ENCODE assay signal across 22 cellular contexts in genomic region chr3:172069473-172069872, GRCh38. TPM values are rescaled to one million over a fixed set of nuclear protein-coding genes. Genes with fewer than 3 reads are reported as not detected.
A peak's percentile ranks its signal among the peaks of the same experiment; 100 is the strongest.
DNase-seq lines count a peak whose midpoint lies in the region; ATAC-seq and TF ChIP-seq lines count a peak whose summit lies in the region.
"Had no signal": no experiment of that assay in that cellular context is flagged by ENCODE, and none has a peak within 500 bp of the region (broad histone marks: within the 10 kb centered on the region; RNA-seq: fewer than 3 reads in every experiment).

No MANE protein-coding gene starts in this region.

- peaks cover 3% of the 10 kb centered on the region; the same call in 2 of the 3 replicates for H3K36me3 Mint-ChIP-seq in GM23338 (ENCODE audit: low read depth)
- peaks cover 3% of the 10 kb centered on the region; the same call in 1 of the 2 replicates for H3K36me3 Mint-ChIP-seq in WTC11
- peaks cover 27% of the 10 kb centered on the region for H3K36me3 Mint-ChIP-seq in neural progenitor cell
- peaks cover 22% of the 10 kb centered on the region for H3K36me3 Mint-ChIP-seq in T-cell
- H3K36me3 Mint-ChIP-seq: stimulated activated effector memory CD8-positive, alpha-beta T cell treated with anti-CD3 and anti-CD28 coated beads, Interleukin-12 subunit alpha, Interleukin-12 subunit beta, amount 100 ng/mL, for 72 hours had no signal

- H3K27me3 ChIP-seq in GM23338 (ENCODE audit: insufficient read depth) (no peaks in the 10 kb centered on the region), neural progenitor cell (no peaks in the 10 kb centered on the region), subcutaneous abdominal adipose tissue (ENCODE audit: control insufficient read depth in 5 of 5, insufficient read depth in 4 of 5, low read length in 5 of 5) (no peaks in the 10 kb centered on the region)
- H3K27me3 ChIP-seq: left lung had no signal

- CTCF ChIA-PET in WTC11 (lab: Charles Lee) (no interaction called here), GM10248 (lab: Yijun Ruan, JAX) (interaction anchor here (0.8 to 1.5 kb wide), 4 partner anchors 10 to 84 kb away, joined by 3 to 4 read pairs (median 3); no protein-coding TSS in a partner anchor), T-cell (lab: Charles Lee) (no interaction called here)

- H3K36me3 ChIP-seq in GM23338 (ENCODE audit: insufficient read depth) (no peaks in the 10 kb centered on the region), neural progenitor cell (no peaks in the 10 kb centered on the region), subcutaneous abdominal adipose tissue (ENCODE audit: control insufficient read depth in 5 of 5, insufficient read depth in 5 of 5, low read length in 5 of 5) (peaks cover 0 to 10% (median 4%) of the 10 kb centered on the region in 5 donors)

- H3K79me2 ChIP-seq in GM23338 (replicated peaks; ENCODE audit: insufficient read depth) (peaks cover 100% of the 10 kb centered on the region), neural progenitor cell (ENCODE audit: low read depth) (peaks cover 100% of the 10 kb centered on the region)

- H3F3A ChIP-seq in GM23338 (replicated peaks; ENCODE audit: low read depth) (no peaks in the 10 kb centered on the region), neural progenitor cell (ENCODE audit: low read depth) (peaks cover 18% of the 10 kb centered on the region)

- POLR2A ChIA-PET in WTC11 (lab: Charles Lee) (no interaction called here), GM10248 (lab: Yijun Ruan, JAX) (no interaction called here), T-cell (lab: Charles Lee) (no interaction called here)

- peak; percentile 45 for DNase-seq in GM23338 (ENCODE audit: low spot score)
- no peak for DNase-seq in WTC11 (ENCODE audit: low spot score)
- peak; percentile 71 for DNase-seq in neural progenitor cell (ENCODE audit: low spot score)
- no peak for DNase-seq in GM10248 (ENCODE audit: extremely low spot score)
- no peak for DNase-seq in T-cell
- DNase-seq: activated CD4-positive, alpha-beta T cell treated with anti-CD3 and anti-CD28 coated beads for 1 hour; activated effector memory CD4-positive, alpha-beta T cell treated with anti-CD3 and anti-CD28 coated beads, Interleukin-2, amount 50 U/mL, for 16 hours; activated naive CD8-positive, alpha-beta T cell treated with anti-CD3 and anti-CD28 coated beads, Interleukin-2, amount 10 ng/mL, durations not matched to agents 7 days and 5 days; CD8-positive, alpha-beta T cell; effector CD8-positive, alpha-beta T cell; foreskin fibroblast; immature natural killer cell; KBM-7; left lung; MM.1S; NCI-H1417 treated with DMSO at 0.1 percent for 48 hours; NCI-H446 treated with DMSO at 0.1 percent for 48 hours; SIG-M5; stimulated activated CD4-positive, alpha-beta T cell treated with anti-CD3 and anti-CD28 coated beads, Interleukin-2, amount 100 ng/mL, for 48 hours had no signal

- H3K4me3 Mint-ChIP-seq in GM23338 = no peak overlapping the region
- no peak overlapping the region for H3K4me3 Mint-ChIP-seq in WTC11
- no peak overlapping the region for H3K4me3 Mint-ChIP-seq in neural progenitor cell
- H3K4me3 Mint-ChIP-seq in T-cell = no peak overlapping the region
- H3K4me3 Mint-ChIP-seq: activated naive CD8-positive, alpha-beta T cell treated with anti-CD3 and anti-CD28 coated beads, Interleukin-2, amount 10 ng/mL, durations not matched to agents 7 days and 5 days; CD8-positive, alpha-beta T cell; immature natural killer cell; stimulated activated effector memory CD8-positive, alpha-beta T cell treated with anti-CD3 and anti-CD28 coated beads, Interleukin-12 subunit alpha, Interleukin-12 subunit beta, amount 100 ng/mL, for 72 hours had no signal

- H3K4me1 ChIP-seq in GM23338 (ENCODE audit: insufficient read depth) (peaks cover 65% of the 10 kb centered on the region), neural progenitor cell (peaks cover 48% of the 10 kb centered on the region), subcutaneous abdominal adipose tissue (ENCODE audit: control insufficient read depth in 5 of 5, insufficient read depth in 5 of 5, low read length in 5 of 5) (peaks cover 12 to 59% (median 52%) of the 10 kb centered on the region in 5 donors)

- H3K27ac ChIP-seq in GM23338 (ENCODE audit: low read depth) = peak overlapping the region; percentile 12; the same call in 1 of the 2 replicates
- peak overlapping the region; percentile 71 for H3K27ac ChIP-seq in neural progenitor cell
- peak overlapping the region; percentile 35 for H3K27ac ChIP-seq in subcutaneous abdominal adipose tissue (ENCODE audit: low read depth, low read length)

- H3K4me3 ChIP-seq in GM23338 (no peak overlapping the region), neural progenitor cell (no peak overlapping the region), subcutaneous abdominal adipose tissue (ENCODE audit: low read depth in 1 of 5, low read length in 5 of 5) (no peak overlapping the region)
- H3K4me3 ChIP-seq: left lung had no signal

- no peaks in the 10 kb centered on the region for H3K9me2 ChIP-seq in GM23338 (ENCODE audit: insufficient read depth)

- H3K4me1 Mint-ChIP-seq in GM23338 (peaks cover 76% of the 10 kb centered on the region), WTC11 (peaks cover 83% of the 10 kb centered on the region), neural progenitor cell (peaks cover 53% of the 10 kb centered on the region), T-cell (peaks cover 35 to 45% (median 40%) of the 10 kb centered on the region in 3 donors)

- no peak for TF ChIP-seq CTCF in GM23338 (conservative IDR thresholded peaks at IDR 0.05; ENCODE audit: low read depth in 2 of 2)
- no peak for TF ChIP-seq CTCF in WTC11 (IDR thresholded peaks at IDR 0.05)
- TF ChIP-seq CTCF in neural progenitor cell (IDR thresholded peaks at IDR 0.05) = no peak
- TF ChIP-seq CTCF in GM10248 (IDR thresholded peaks at IDR 0.05; ENCODE audit: control extremely low read depth, extremely low read depth, low read depth, missing control alignments) = no peak

- no peak overlapping the region; the same call in 1 of the 2 replicates for H3K27ac Mint-ChIP-seq in GM23338
- peak overlapping the region; percentile 85 for H3K27ac Mint-ChIP-seq in WTC11
- H3K27ac Mint-ChIP-seq in neural progenitor cell = no peak overlapping the region
- H3K27ac Mint-ChIP-seq in T-cell = no peak overlapping the region
- H3K27ac Mint-ChIP-seq: activated naive CD8-positive, alpha-beta T cell treated with anti-CD3 and anti-CD28 coated beads, Interleukin-2, amount 10 ng/mL, durations not matched to agents 7 days and 5 days; CD8-positive, alpha-beta T cell; stimulated activated effector memory CD8-positive, alpha-beta T cell treated with anti-CD3 and anti-CD28 coated beads, Interleukin-12 subunit alpha, Interleukin-12 subunit beta, amount 100 ng/mL, for 72 hours had no signal

- ATAC-seq in GM23338 (peak; percentile 49), WTC11 (peak; percentile 18; the same call in 1 of the 2 replicates), T-cell (replicated peaks in 1 of 4) (no peak), esophagus mucosa (no peak)
- ATAC-seq: CD8-positive, alpha-beta T cell; stimulated activated effector memory CD8-positive, alpha-beta T cell treated with anti-CD3 and anti-CD28 coated beads, Interleukin-12 subunit alpha, Interleukin-12 subunit beta, amount 100 ng/mL, for 72 hours had no signal

- peaks cover 22% of the 10 kb centered on the region for H4K20me1 ChIP-seq in GM23338 (replicated peaks; ENCODE audit: insufficient read depth)
- H4K20me1 ChIP-seq in neural progenitor cell (ENCODE audit: low read depth) = peaks cover 56% of the 10 kb centered on the region

- H3K9ac ChIP-seq in neural progenitor cell = no peak overlapping the region
- H3K9ac ChIP-seq in subcutaneous abdominal adipose tissue (ENCODE audit: low read length in 5 of 5) = peak overlapping the region in 1 of 5 donors; percentile 27

- H3K27me3 Mint-ChIP-seq in GM23338 (ENCODE audit: insufficient read depth, low read depth, poor library complexity) = peaks cover 3% of the 10 kb centered on the region
- H3K27me3 Mint-ChIP-seq in WTC11 (ENCODE audit: low read depth) = no peaks in the 10 kb centered on the region
- peaks cover 2% of the 10 kb centered on the region for H3K27me3 Mint-ChIP-seq in neural progenitor cell (ENCODE audit: insufficient read depth, low read depth)
- H3K27me3 Mint-ChIP-seq in T-cell = no peaks in the 10 kb centered on the region
- H3K27me3 Mint-ChIP-seq: activated naive CD8-positive, alpha-beta T cell treated with anti-CD3 and anti-CD28 coated beads, Interleukin-2, amount 10 ng/mL, durations not matched to agents 7 days and 5 days had no signal

- 0 out of 2 replicates have a peak overlapping the region, but pooled peaks have one; percentile 28 for H3K4me2 ChIP-seq in GM23338
- peak overlapping the region; percentile 63 for H3K4me2 ChIP-seq in neural progenitor cell

- H3K9me3 Mint-ChIP-seq in GM23338 (peaks cover 2% of the 10 kb centered on the region; the same call in 1 of the 3 replicates), WTC11 (no peaks in the 10 kb centered on the region), neural progenitor cell (peaks cover 2% of the 10 kb centered on the region), T-cell (no peaks in the 10 kb centered on the region)
- H3K9me3 Mint-ChIP-seq: CD8-positive, alpha-beta T cell; immature natural killer cell; stimulated activated effector memory CD8-positive, alpha-beta T cell treated with anti-CD3 and anti-CD28 coated beads, Interleukin-12 subunit alpha, Interleukin-12 subunit beta, amount 100 ng/mL, for 72 hours had no signal

- H3K9me3 ChIP-seq in neural progenitor cell (ENCODE audit: low read depth) = no peaks in the 10 kb centered on the region
- H3K9me3 ChIP-seq in subcutaneous abdominal adipose tissue (ENCODE audit: control insufficient read depth in 5 of 5, low read length in 5 of 5) = no peaks in the 10 kb centered on the region
- H3K9me3 ChIP-seq: left lung had no signal

- no peak overlapping the region for H2AFZ ChIP-seq in GM23338
- no peak overlapping the region for H2AFZ ChIP-seq in neural progenitor cell (replicated peaks)

TF ChIP-seq in GM23338, 12 proteins besides CTCF, POLR2A, EP300 and RAD21 (continues in another document):
- no peak for TF ChIP-seq ZNF114 (CRISPR knock-in tag; IDR thresholded peaks at IDR 0.05)

RNA-seq across cellular contexts. Expression of gene FNDC3B, which starts 30.1 kb away (rescaled TPM):
- 45.0 and 55.4 TPM in 2 replicates for total RNA-seq in GM23338 (2014; rRNA removed; shearing (Covaris generic))
- 17.8 and 19.1 TPM in 2 replicates for polyA plus RNA-seq in GM23338 (2016; fragmentation: Nextera tagmentation; extraction: Ambion mirVana)
- total RNA-seq in WTC11 (2021) (40.7 to 44.5 TPM (median 42.8 TPM) in 3 replicates), neural progenitor cell (ENCODE audit: low replicate concordance) (29.5 and 33.9 TPM in 2 replicates), T-cell (10 to 100 TPM; 18.1 to 46.5 (median 23.5) TPM), esophagus mucosa (19.9 TPM)

Comparison
In these comparisons a context has a peak if more than half of its experiments do, and no peak if none do; other contexts are left out.
1. ATAC-seq: peak in GM23338 (single experiment) and WTC11 (single experiment); none in T-cell (0 of 4) and esophagus mucosa (single experiment).
2. DNase-seq: peak in GM23338 (single experiment) and neural progenitor cell (single experiment); none in WTC11 (single experiment), GM10248 (single experiment) and T-cell (0 of 34).
3. H3K27ac ChIP-seq: peak in every context shown above with its lines; median percentile 71 in neural progenitor cell; 35 in subcutaneous abdominal adipose tissue; 12 in GM23338.